Comparison of ENCODE assay signal across 18 cellular contexts in genomic region chr18:12026562-12026961, GRCh38. TPM values are rescaled to one million over a fixed set of nuclear protein-coding genes. Genes with fewer than 3 reads are reported as not detected.
DNase-seq lines count a peak whose midpoint lies in the region; ATAC-seq, FAIRE-seq and TF ChIP-seq lines count a peak whose summit lies in the region.
"Had no signal": no experiment of that assay in that cellular context is flagged by ENCODE, and none has a peak within 500 bp of the region (broad histone marks: within the 10 kb centered on the region; RNA-seq: fewer than 3 reads in every experiment).

No MANE protein-coding gene starts in this region.

- no peak overlapping the region for H2BK120ac ChIP-seq in H1 (replicated peaks; ENCODE audit: low read depth, low read length)
- no peak overlapping the region for H2BK120ac ChIP-seq in neuronal stem cell (ENCODE audit: low read depth, low read length)

- peaks cover 29% of the 10 kb centered on the region for H3K36me3 ChIP-seq in left ventricle myocardium inferior
- peaks cover 7 to 29% (median 18%) of the 10 kb centered on the region in 4 experiments; a peak in 7 of 8 replicates for H3K36me3 ChIP-seq in H1 (ENCODE audit: control insufficient read depth in 2 of 4, insufficient read depth in 4 of 4, low read length in 3 of 4)
- H3K36me3 ChIP-seq in neuronal stem cell (replicated peaks in 1 of 2; ENCODE audit: control insufficient read depth in 2 of 2, insufficient read depth in 2 of 2, low read length in 2 of 2): peaks cover 24 to 53% of the 10 kb centered on the region in 2 donors
- H3K36me3 ChIP-seq: SJCRH30 had no signal

- H3K4me2 ChIP-seq in H1 (ENCODE audit: insufficient read depth in 1 of 2, low read depth in 2 of 2, low read length in 2 of 2) (no peak overlapping the region), neuronal stem cell (ENCODE audit: insufficient read depth, low read length, poor library complexity, severe bottlenecking) (no peak overlapping the region)

- H3K4ac ChIP-seq in H1 (replicated peaks; ENCODE audit: insufficient read length, low read depth, low read length): no peak overlapping the region
- H3K4ac ChIP-seq in neuronal stem cell (ENCODE audit: low read length): no peak overlapping the region

- H2AK5ac ChIP-seq in H1 (ENCODE audit: low read depth, low read length) (no peak overlapping the region; the same call in 1 of the 2 replicates), neuronal stem cell (ENCODE audit: low read depth, low read length) (no peak overlapping the region)

- intact Hi-C loops in left ventricle myocardium inferior (cut with micrococcal nuclease) (no loop called here), cardiac septum (cut with DNase I) (no loop called here)

- H3K14ac ChIP-seq in H1 (ENCODE audit: insufficient read length) (no peak overlapping the region), neuronal stem cell (ENCODE audit: low read length) (no peak overlapping the region)

- H3K4me1 ChIP-seq in left ventricle myocardium inferior: peaks cover 28% of the 10 kb centered on the region
- peaks cover 0 to 6% (median 3%) of the 10 kb centered on the region in 4 experiments; a peak in 1 of 7 replicates for H3K4me1 ChIP-seq in H1 (replicated peaks in 1 of 4; ENCODE audit: control insufficient read depth in 3 of 4, insufficient read depth in 4 of 4, low read length in 3 of 4)
- no peaks in the 10 kb centered on the region for H3K4me1 ChIP-seq in neuronal stem cell (ENCODE audit: control insufficient read depth in 2 of 2, insufficient read depth in 1 of 2, low read depth in 1 of 2, low read length in 2 of 2)
- H3K4me1 ChIP-seq: SJCRH30 had no signal

- no peak overlapping the region for H4K5ac ChIP-seq in H1 (ENCODE audit: insufficient read length, low read depth, low read length)

- CTCF ChIA-PET in H1 (lab: Charles Lee; ENCODE audit: partially characterized antibody): no interaction called here

- H3K9ac ChIP-seq in H1 (replicated peaks in 1 of 4; ENCODE audit: extremely low read depth in 1 of 4, low read depth in 3 of 4, low read length in 3 of 4) (no peak overlapping the region), neuronal stem cell (ENCODE audit: low read depth, low read length, poor library complexity) (no peak overlapping the region)

- no peak overlapping the region for H4K91ac ChIP-seq in H1 (replicated peaks; ENCODE audit: insufficient read length, low read length)
- no peak overlapping the region for H4K91ac ChIP-seq in neuronal stem cell (ENCODE audit: low read depth, low read length, poor library complexity)

- no peak overlapping the region for H2BK5ac ChIP-seq in H1 (ENCODE audit: low read depth, low read length)
- H2BK5ac ChIP-seq in neuronal stem cell (ENCODE audit: low read length): peak overlapping the region; percentile 19

- H3K9me3 ChIP-seq in left ventricle myocardium inferior (replicated peaks) (no peaks in the 10 kb centered on the region), H1 (ENCODE audit: insufficient read depth in 2 of 2, low read depth in 1 of 2, low read length in 1 of 2) (no peaks in the 10 kb centered on the region), neuronal stem cell (replicated peaks in 1 of 2; ENCODE audit: control insufficient read depth in 2 of 2, insufficient read depth in 1 of 2, low read depth in 1 of 2, low read length in 2 of 2) (no peaks in the 10 kb centered on the region)
- H3K9me3 ChIP-seq: SJCRH30 had no signal

- H2BK15ac ChIP-seq in H1 (ENCODE audit: low read length) (no peak overlapping the region), neuronal stem cell (ENCODE audit: low read length) (no peak overlapping the region)

- POLR2A ChIA-PET in H1 (lab: Charles Lee; ENCODE audit: partially characterized antibody): no interaction called here

- H2BK12ac ChIP-seq in H1 (ENCODE audit: low read depth, low read length): no peak overlapping the region
- no peak overlapping the region for H2BK12ac ChIP-seq in neuronal stem cell (ENCODE audit: low read length)

- TF ChIP-seq POLR2A in H1 (IDR thresholded peaks at IDR 0.05; ENCODE audit: control extremely low read depth in 1 of 2, low read depth in 2 of 2, low read length in 2 of 2): no peak

- no peak for ATAC-seq in HG03108 (IDR thresholded peaks at IDR 0.05; ENCODE audit: unreplicated experiment)

- no peak overlapping the region for H3K23ac ChIP-seq in H1 (ENCODE audit: insufficient read length)
- H3K23ac ChIP-seq in neuronal stem cell (ENCODE audit: low read depth, low read length, poor library complexity): no peak overlapping the region

- no peak for TF ChIP-seq RAD21 in H1 (IDR thresholded peaks at IDR 0.05 in 1 of 2, conservative IDR thresholded peaks at IDR 0.05 in 1 of 2; ENCODE audit: low read depth in 2 of 2, low read length in 2 of 2)

- peak overlapping the region; percentile 87 for H3K27ac ChIP-seq in left ventricle myocardium inferior (replicated peaks)
- H3K27ac ChIP-seq in H1 (ENCODE audit: low read depth, low read length): no peak overlapping the region; the same call in 1 of the 2 replicates
- no peak overlapping the region for H3K27ac ChIP-seq in neuronal stem cell (replicated peaks; ENCODE audit: low read length)
- H3K27ac ChIP-seq: HL-60, SJCRH30 had no signal

- FAIRE-seq in H1 (lab: Jason Lieb, UNC) (no peak), D721Med (lab: Jason Lieb, UNC) (no peak)

- H3K4me3 ChIP-seq in left ventricle myocardium inferior (no peak overlapping the region), H1 (ENCODE audit: extremely low read depth in 1 of 4, insufficient read depth in 2 of 4, low read depth in 3 of 4, low read length in 4 of 4) (no peak overlapping the region), neuronal stem cell (ENCODE audit: low read length in 2 of 2) (no peak overlapping the region)
- H3K4me3 ChIP-seq: SJCRH30 had no signal

- H3K23me2 ChIP-seq in H1 (ENCODE audit: low read depth, low read length): no peaks in the 10 kb centered on the region

- TF ChIP-seq CTCF in left ventricle myocardium inferior (IDR thresholded peaks at IDR 0.05; ENCODE audit: borderline replicate concordance): no peak
- TF ChIP-seq CTCF in H1 (IDR thresholded peaks at IDR 0.05; ENCODE audit: control extremely low read depth in 1 of 3, insufficient read depth in 1 of 3, low read depth in 1 of 3, low read length in 3 of 3): no peak
- TF ChIP-seq CTCF in D721Med (IDR thresholded peaks at IDR 0.05; ENCODE audit: insufficient read depth, missing control alignments): no peak

- H2AFZ ChIP-seq in H1 (ENCODE audit: low read length) (no peak overlapping the region), neuronal stem cell (ENCODE audit: low read length) (no peak overlapping the region)

- H4K8ac ChIP-seq in H1 (ENCODE audit: extremely low read depth, insufficient read depth, low read length): peak overlapping the region; percentile 35; the same call in 1 of the 2 replicates
- H4K8ac ChIP-seq in neuronal stem cell (ENCODE audit: low read depth, low read length): no peak overlapping the region

- no peaks in the 10 kb centered on the region for H3K79me2 ChIP-seq in H1 (ENCODE audit: control insufficient read depth in 1 of 2, insufficient read depth in 2 of 2, low read length in 2 of 2)

- H3K79me1 ChIP-seq in H1 (ENCODE audit: low read depth, low read length) (no peaks in the 10 kb centered on the region), neuronal stem cell (ENCODE audit: low read depth, low read length) (peaks cover 3% of the 10 kb centered on the region)

- peaks cover 0 to 7% of the 10 kb centered on the region in 2 experiments for H4K20me1 ChIP-seq in H1 (replicated peaks in 1 of 2; ENCODE audit: control insufficient read depth in 1 of 2, insufficient read depth in 2 of 2, low read length in 2 of 2)

- H3K18ac ChIP-seq in H1 (ENCODE audit: extremely low read depth, low read length): no peak overlapping the region
- H3K18ac ChIP-seq in neuronal stem cell (ENCODE audit: low read length): no peak overlapping the region

- DNase-seq in left ventricle myocardium inferior (no peak), cardiac septum (ENCODE audit: low spot score) (no peak), H1 (ENCODE audit: low read depth in 1 of 2, low spot score in 2 of 2) (no peak), neuronal stem cell (ENCODE audit: low spot score) (no peak), D721Med (ENCODE audit: insufficient read length, low spot score) (no peak)
- DNase-seq in stimulated activated CD8-positive, alpha-beta memory T cell treated with anti-CD3 and anti-CD28 coated beads, Interleukin-4, amount 100 ng/mL, for 48 hours: no peak
- no peak for DNase-seq in stimulated activated naive CD4-positive, alpha-beta T cell treated with Interleukin-2 at 50 U/mL for 16 hours (lab: John Stamatoyannopoulos, UW)
- DNase-seq: activated CD4-positive, alpha-beta T cell treated with anti-CD3 and anti-CD28 coated beads, Interleukin-2, amount 50 U/mL, for 1 hour; DMS 273 treated with DMSO at 0.1 percent for 48 hours; GF-D8; left colon; midbrain; NCI-H1417; NCI-H2227 treated with DMSO at 0.1 percent for 48 hours; NCI-H748 treated with DMSO at 0.1 percent for 48 hours; SJCRH30 had no signal

- no peaks in the 10 kb centered on the region for H3K27me3 ChIP-seq in left ventricle myocardium inferior (ENCODE audit: low read depth)
- no peaks in the 10 kb centered on the region for H3K27me3 ChIP-seq in H1 (replicated peaks in 1 of 4; ENCODE audit: control insufficient read depth in 3 of 4, extremely low read depth in 1 of 4, insufficient read depth in 3 of 4, low read length in 3 of 4)
- H3K27me3 ChIP-seq in neuronal stem cell (ENCODE audit: control insufficient read depth in 3 of 3, insufficient read depth in 3 of 3, low read depth in 1 of 3, low read length in 3 of 3): no peaks in the 10 kb centered on the region
- H3K27me3 ChIP-seq: SJCRH30 had no signal

- H2BK20ac ChIP-seq in H1 (ENCODE audit: low read length): no peak overlapping the region

- TF ChIP-seq EP300 in H1 (IDR thresholded peaks at IDR 0.05; ENCODE audit: borderline replicate concordance in 1 of 2, low read depth in 2 of 2, low read length in 2 of 2): no peak

- WGBS in H1 (ENCODE audit: extremely low coverage in 1 of 2, insufficient coverage in 1 of 2, insufficient read length in 1 of 2, insufficient replicate concordance in 2 of 2, low coverage in 1 of 2, low lambda C conversion rate in 2 of 2, missing lambda C conversion rate in 1 of 2), 2 experiments: 91% methylated on average over 5 of the region's 5 CpGs; no CpG with 5 or more reads in 1 of the 2 experiments
- no CpG with 5 or more reads among the region's 5 CpGs for WGBS in neuronal stem cell (ENCODE audit: extremely low coverage in 2 of 2, insufficient read length in 2 of 2, insufficient replicate concordance in 1 of 2), 2 donors

- no peak overlapping the region for H3K56ac ChIP-seq in H1 (replicated peaks; ENCODE audit: insufficient read length, low read depth, low read length)

RNA-seq across cellular contexts. Expression of gene IMPA2, which starts 45.3 kb away (rescaled TPM):
- 51.5 TPM for total RNA-seq in left ventricle myocardium inferior
- 19.9 TPM for total RNA-seq in cardiac septum
- total RNA-seq in H1 (2021; fragmentation: NEBNext Ultra II Directional; extraction: Animal tissue kit (Norgen Biotek cat#: 25700)): 135 and 140 TPM in 2 replicates
- polyA plus RNA-seq in H1 (2011; rRNA removed): 102 and 146 TPM in 2 replicates
- 83.6 TPM for polyA plus RNA-seq in H1 (2011; cell fraction: cytosol; rRNA removed)
- polyA plus RNA-seq in H1 (2011; cell fraction: nucleus; rRNA removed): 162 TPM
- polyA plus RNA-seq in H1 (2012, experiment 1 of 2): 132 to 157 TPM (median 152 TPM) in 4 replicates
- 207 TPM for polyA plus RNA-seq in H1 (2012, experiment 2 of 2)
- polyA plus RNA-seq in H1 (2013, experiment 1 of 2): 90.4 TPM
- 90.8 TPM for polyA plus RNA-seq in H1 (2013, experiment 2 of 2)
- 46.3 and 73.7 TPM in 2 replicates for polyA minus RNA-seq in H1 (2011; rRNA and poly(A)+ RNA removed)
- polyA minus RNA-seq in H1 (2011; cell fraction: cytosol; rRNA and poly(A)+ RNA removed): 42.6 TPM
- polyA minus RNA-seq in H1 (2011; cell fraction: nucleus; rRNA and poly(A)+ RNA removed): 46.7 TPM
- polyA plus RNA-seq in neuronal stem cell (2013, experiment 1 of 2): 71.9 TPM
- polyA plus RNA-seq in neuronal stem cell (2013, experiment 2 of 2): 69.5 TPM
